In the genomic region with DNA sequence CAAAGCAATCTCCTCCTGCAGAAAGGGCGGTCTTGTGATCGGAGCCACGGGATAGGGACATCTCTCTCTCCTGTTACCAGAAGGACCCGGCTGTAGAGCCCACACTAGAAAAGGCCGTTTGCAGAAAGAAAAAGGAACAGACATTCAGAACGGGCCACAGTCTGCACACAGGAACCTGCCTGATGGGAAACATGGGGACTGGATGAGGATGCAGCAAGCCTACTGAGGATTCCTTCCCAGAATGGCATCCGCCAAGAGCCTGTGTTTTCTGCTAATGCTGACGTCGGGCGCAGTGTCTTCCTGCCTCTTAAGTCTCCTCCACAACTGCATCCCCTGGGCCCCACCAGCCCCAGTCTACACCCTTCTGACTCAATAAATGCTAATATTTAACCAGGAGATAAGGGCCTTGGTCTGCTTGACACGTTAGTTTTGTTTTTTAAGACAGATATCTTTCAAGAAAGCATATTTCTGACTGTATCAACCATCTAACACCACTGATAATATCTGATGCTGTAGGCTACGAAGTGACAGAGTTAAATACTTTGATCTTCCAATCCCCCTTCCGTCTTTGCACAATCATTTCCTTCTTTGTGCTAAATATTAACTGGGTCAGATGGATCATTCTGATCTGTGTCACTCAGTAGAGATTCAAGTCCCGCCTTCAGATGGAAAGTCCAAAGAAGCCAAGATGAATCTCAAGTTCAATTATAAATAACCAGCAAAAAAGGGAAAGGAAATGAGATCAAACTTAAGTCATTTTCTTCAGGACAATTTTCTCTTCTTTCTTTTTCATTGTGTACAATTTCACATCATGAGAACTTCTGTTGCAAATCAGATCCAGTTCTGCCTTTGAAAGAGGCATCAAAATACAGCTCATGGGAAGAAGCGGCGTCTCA, we compare ENCODE assay signal across 15 cellular contexts. TPM values are rescaled to one million over a fixed set of nuclear protein-coding genes. Genes with fewer than 3 reads are reported as not detected.
DNase-seq lines count a peak whose midpoint lies in the region; ATAC-seq and FAIRE-seq lines count a peak whose summit lies in the region.
"Had no signal": no experiment of that assay in that cellular context is flagged by ENCODE, and none has a peak within 500 bp of the region (broad histone marks: within the 10 kb centered on the region; RNA-seq: fewer than 3 reads in every experiment).

No MANE protein-coding gene starts in this region.

- intact Hi-C loops in activated CD4-positive, alpha-beta T cell treated with anti-CD3 and anti-CD28 coated beads, Interleukin-2, amount 10 ng/mL, durations not matched to agents 24 days and 14 days (cut with micrococcal nuclease), result loop anchor here (10.0 kb wide), 1 partner anchor 45 kb away; no protein-coding TSS in a partner anchor

- no peaks in the 10 kb centered on the region for H3K36me3 ChIP-seq in small intestine (ENCODE audit: control insufficient read depth in 2 of 2, insufficient read depth in 2 of 2, low read length in 2 of 2)
- H3K36me3 ChIP-seq: ascending aorta, uterus had no signal

- no peak overlapping the region for H3K4me3 ChIP-seq in small intestine (ENCODE audit: low read depth in 1 of 2, low read length in 2 of 2)
- H3K4me3 ChIP-seq: ascending aorta, uterus had no signal

- H3K9me3 Mint-ChIP-seq in activated CD4-positive, alpha-beta T cell treated with anti-CD3 and anti-CD28 coated beads, Interleukin-2, amount 10 ng/mL, durations not matched to agents 24 days and 14 days, result peaks cover 5% of the 10 kb centered on the region
- no peaks in the 10 kb centered on the region for H3K9me3 Mint-ChIP-seq in effector memory CD8-positive, alpha-beta T cell
- H3K9me3 Mint-ChIP-seq: neural crest cell had no signal

- no peaks in the 10 kb centered on the region for H3K27me3 ChIP-seq in small intestine (ENCODE audit: control insufficient read depth in 2 of 2, insufficient read depth in 2 of 2, low read length in 2 of 2)
- H3K27me3 ChIP-seq: ascending aorta, uterus had no signal

- 8 to 53% (median 29%) methylated on average over 16 of the region's 16 CpGs for WGBS in small intestine, 3 donors

- no peak for FAIRE-seq in small intestine (lab: Jason Lieb, UNC)

- H3K4me1 ChIP-seq in small intestine (ENCODE audit: control insufficient read depth in 2 of 2, insufficient read depth in 1 of 2, low read depth in 1 of 2, low read length in 1 of 2), result peaks cover 8 to 17% of the 10 kb centered on the region in 2 donors
- H3K4me1 ChIP-seq: uterus had no signal

- peaks cover 17% of the 10 kb centered on the region for H3K27me3 Mint-ChIP-seq in activated CD4-positive, alpha-beta T cell treated with anti-CD3 and anti-CD28 coated beads, Interleukin-2, amount 10 ng/mL, durations not matched to agents 24 days and 14 days
- H3K27me3 Mint-ChIP-seq in effector memory CD8-positive, alpha-beta T cell, result peaks cover 33 to 35% of the 10 kb centered on the region in 2 donors

- peak overlapping the region; percentile 78 to 81 for H3K27ac ChIP-seq in small intestine (ENCODE audit: low read depth in 1 of 2, low read length in 1 of 2)
- H3K27ac ChIP-seq: uterus had no signal

- peaks cover 17% of the 10 kb centered on the region for H3K4me1 Mint-ChIP-seq in activated CD4-positive, alpha-beta T cell treated with anti-CD3 and anti-CD28 coated beads, Interleukin-2, amount 10 ng/mL, durations not matched to agents 24 days and 14 days
- peaks cover 3 to 13% of the 10 kb centered on the region in 2 donors for H3K4me1 Mint-ChIP-seq in effector memory CD8-positive, alpha-beta T cell (ENCODE audit: low read depth in 2 of 2)

- DNase-seq in activated CD4-positive, alpha-beta T cell treated with anti-CD3 and anti-CD28 coated beads, Interleukin-2, amount 50 U/mL, for 48 hours, result peak; percentile 24 to 47
- DNase-seq in activated CD4-positive, alpha-beta T cell treated with anti-CD3 and anti-CD28 coated beads, Interleukin-2, amount 10 ng/mL, durations not matched to agents 24 days and 14 days, result no peak
- peak; percentile 84 for DNase-seq in HT-29 (ENCODE audit: low spot score)
- DNase-seq in effector memory CD8-positive, alpha-beta T cell, result no peak
- DNase-seq in small intestine, result peak; percentile 94
- DNase-seq: DMS79 treated with DMSO at 0.1 percent for 48 hours; effector CD4-positive, alpha-beta T cell; left cardiac atrium; NCI-H69; uterus had no signal

- H3K36me3 Mint-ChIP-seq in activated CD4-positive, alpha-beta T cell treated with anti-CD3 and anti-CD28 coated beads, Interleukin-2, amount 10 ng/mL, durations not matched to agents 24 days and 14 days (ENCODE audit: low read depth), result peaks cover 1% of the 10 kb centered on the region
- H3K36me3 Mint-ChIP-seq in effector memory CD8-positive, alpha-beta T cell (ENCODE audit: insufficient read depth), result peaks cover 4% of the 10 kb centered on the region

- peak; percentile 73 for ATAC-seq in effector memory CD8-positive, alpha-beta T cell (replicated peaks)
- ATAC-seq in GM21447 (IDR thresholded peaks at IDR 0.05; ENCODE audit: unreplicated experiment) (no peak), HG03457 (IDR thresholded peaks at IDR 0.05; ENCODE audit: unreplicated experiment) (no peak), GM19452 (IDR thresholded peaks at IDR 0.05; ENCODE audit: unreplicated experiment) (no peak)
- ATAC-seq: left cardiac atrium had no signal

- no peak overlapping the region for H3K27ac Mint-ChIP-seq in activated CD4-positive, alpha-beta T cell treated with anti-CD3 and anti-CD28 coated beads, Interleukin-2, amount 10 ng/mL, durations not matched to agents 24 days and 14 days
- peak overlapping the region; percentile 1 to 56 for H3K27ac Mint-ChIP-seq in effector memory CD8-positive, alpha-beta T cell

- no peaks in the 10 kb centered on the region for H3K9me3 ChIP-seq in small intestine (ENCODE audit: control insufficient read depth, low read depth)
- H3K9me3 ChIP-seq: ascending aorta, uterus had no signal

- no peak overlapping the region for H3K4me3 Mint-ChIP-seq in activated CD4-positive, alpha-beta T cell treated with anti-CD3 and anti-CD28 coated beads, Interleukin-2, amount 10 ng/mL, durations not matched to agents 24 days and 14 days
- H3K4me3 Mint-ChIP-seq in effector memory CD8-positive, alpha-beta T cell, result peak overlapping the region in 1 of 2 donors; percentile 49
- H3K4me3 Mint-ChIP-seq: neural crest cell had no signal

RNA-seq across cellular contexts. Expression of gene FAM50B, which starts 20.7 kb away (rescaled TPM):
- total RNA-seq in activated CD4-positive, alpha-beta T cell treated with anti-CD3 and anti-CD28 coated beads, Interleukin-2, amount 10 ng/mL, durations not matched to agents 24 days and 14 days, result 9.8 and 10.0 TPM in 2 replicates
- total RNA-seq in HT-29 (2014; rRNA removed; shearing (Covaris generic)), result not detected in 2 replicates
- 10 to 100 TPM; 10.3 to 13.0 (median 11.9) TPM for polyA plus RNA-seq in small intestine

Comparison
In these comparisons a context has a peak if more than half of its experiments do, and no peak if none do; other contexts are left out.
1. DNase-seq: peak in activated CD4-positive, alpha-beta T cell treated with anti-CD3 and anti-CD28 coated beads, Interleukin-2, amount 50 U/mL, for 48 hours (2 of 2), HT-29 (single experiment) and small intestine (single experiment); none in activated CD4-positive, alpha-beta T cell treated with anti-CD3 and anti-CD28 coated beads, Interleukin-2, amount 10 ng/mL, durations not matched to agents 24 days and 14 days (single experiment) and effector memory CD8-positive, alpha-beta T cell (0 of 3).
2. RNA of gene FAM50B, which starts 20.7 kb away (total RNA-seq): 9.8 to 10.0 TPM in activated CD4-positive, alpha-beta T cell treated with anti-CD3 and anti-CD28 coated beads, Interleukin-2, amount 10 ng/mL, durations not matched to agents 24 days and 14 days; not detected in HT-29; every median in the first group is over 10 times any median in the second.